Comparison of ENCODE assay signal across 8 cellular contexts in the genomic region with DNA sequence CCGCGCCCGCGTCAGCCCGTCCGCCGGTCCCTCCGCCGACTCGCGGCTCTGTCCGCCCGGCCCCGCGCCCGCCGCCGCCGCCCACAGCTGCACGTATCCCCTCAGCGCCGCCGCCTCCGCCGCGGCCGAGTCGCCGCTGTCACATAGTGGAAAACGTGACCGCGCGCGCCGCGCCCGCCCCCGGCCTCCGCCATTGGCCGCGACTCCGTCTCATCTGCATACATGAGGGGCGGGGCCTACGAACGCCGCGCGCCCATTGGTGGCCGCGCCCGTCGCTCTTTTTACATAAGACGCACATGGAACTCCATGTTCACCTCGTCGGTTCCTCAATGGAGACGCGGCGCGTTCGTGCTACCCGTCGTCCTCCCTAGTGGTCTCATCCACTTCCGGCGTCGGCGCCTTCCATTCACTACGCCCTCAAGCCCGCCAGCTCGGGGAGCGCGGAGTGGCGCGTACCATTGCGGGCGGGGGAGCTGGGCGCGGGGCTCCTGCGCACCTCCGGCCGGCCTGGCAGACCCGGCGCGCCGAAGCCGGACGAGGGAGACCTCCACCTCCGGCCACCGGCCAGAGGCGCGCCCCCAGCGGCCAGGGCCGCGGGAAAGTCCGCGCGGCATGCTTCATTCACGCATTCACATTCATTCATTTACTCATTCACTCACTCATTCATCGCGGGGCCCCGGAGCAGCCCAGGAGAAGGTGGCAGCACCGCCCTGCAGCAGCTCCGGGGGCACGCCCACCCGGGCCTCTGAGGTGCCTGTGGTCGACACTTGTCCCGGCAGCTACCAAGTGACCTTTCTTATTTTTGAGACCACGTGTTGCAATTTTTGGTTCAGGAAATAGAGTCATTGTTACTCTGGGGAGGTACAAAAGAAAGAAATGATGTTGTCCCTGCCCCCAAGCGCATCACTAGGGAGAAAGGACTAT. TPM values are rescaled to one million over a fixed set of nuclear protein-coding genes. Genes with fewer than 3 reads are reported as not detected.
DNase-seq lines count a peak whose midpoint lies in the region; ATAC-seq and TF ChIP-seq lines count a peak whose summit lies in the region.

No MANE protein-coding gene starts in this region.

- peak overlapping the region; percentile 82 for H3K4me3 ChIP-seq in BJ (ENCODE audit: low read depth, low read length)
- peak overlapping the region; percentile 78 for H3K4me3 ChIP-seq in colonic mucosa

- peak overlapping the region; percentile 92 for H3K27ac ChIP-seq in colonic mucosa

- H3K9me3 ChIP-seq in colonic mucosa = no peaks in the 10 kb centered on the region

- peaks cover 11% of the 10 kb centered on the region for H3K4me1 ChIP-seq in colonic mucosa

- peak; percentile 85 for ATAC-seq in HG03442 (IDR thresholded peaks at IDR 0.05; ENCODE audit: unreplicated experiment)

- peak overlapping the region; percentile 61 to 91 for H3K9ac ChIP-seq in colonic mucosa (ENCODE audit: low read depth in 2 of 2, low read length in 2 of 2)

- TF ChIP-seq CTCF in BJ (IDR thresholded peaks at IDR 0.05; ENCODE audit: insufficient read depth, low read depth, low read length) (peak; percentile 43; the same call in 1 of the 2 replicates), colonic mucosa (IDR thresholded peaks at IDR 0.05) (no peak)

- no peaks in the 10 kb centered on the region for H3K36me3 ChIP-seq in BJ (ENCODE audit: control insufficient read depth, insufficient read depth, low read length)
- no peaks in the 10 kb centered on the region for H3K36me3 ChIP-seq in colonic mucosa

- DNase-seq in BJ (ENCODE audit: low read depth) (peak; percentile 93), GM19238 (ENCODE audit: insufficient read length, low spot score) (peak; percentile 95), NCI-H510A treated with DMSO at 0.1 percent for 48 hours (lab: John Stamatoyannopoulos, UW) (peak; percentile 95), colonic mucosa (peak; percentile 99), left kidney (ENCODE audit: low read depth, low spot score) (peak; percentile 100)
- peak; percentile 96 to 97 for DNase-seq in activated CD4-positive, alpha-beta T cell treated with anti-CD3 and anti-CD28 coated beads for 4 hours
- peak; percentile 97 to 98 for DNase-seq in stimulated activated CD4-positive, alpha-beta T cell treated with anti-CD3 and anti-CD28 coated beads, Interleukin-2, amount 100 ng/mL, for 24 hours

- POLR2A ChIA-PET in BJ (lab: Charles Lee) = no interaction called here

- CTCF ChIA-PET in BJ (lab: Yijun Ruan, JAX) = interaction anchor here (0.6 to 2.3 kb wide), 6 partner anchors 11 to 34 kb away, joined by 3 to 7 read pairs (median 3); no protein-coding TSS in a partner anchor

- intact Hi-C loops in colonic mucosa (cut with DNase I) = no loop called here

- H3K27me3 ChIP-seq in BJ (ENCODE audit: control insufficient read depth, insufficient read depth, low read length) (no peaks in the 10 kb centered on the region), colonic mucosa (no peaks in the 10 kb centered on the region)

RNA-seq across cellular contexts. Expression of a gene that starts 0.5 kb away (rescaled TPM):
- polyA plus RNA-seq in BJ (2011; rRNA removed) = 2.6 and 3.1 TPM in 2 replicates
- polyA minus RNA-seq in BJ (2011; rRNA and poly(A)+ RNA removed) = 6.2 and 7.5 TPM in 2 replicates
- 10 to 100 TPM; 22.1 to 29.2 TPM for total RNA-seq in colonic mucosa

RNA-seq across cellular contexts. Expression of a gene that starts 31.4 kb away (rescaled TPM):
- 4.9 and 5.8 TPM in 2 replicates for polyA plus RNA-seq in BJ (2011; rRNA removed)
- polyA minus RNA-seq in BJ (2011; rRNA and poly(A)+ RNA removed) = 7.4 and 9.6 TPM in 2 replicates
- 10 to 100 TPM; 16.2 to 18.5 TPM for total RNA-seq in colonic mucosa

RNA-seq across cellular contexts. Expression of a gene that starts 49.1 kb away (rescaled TPM):
- 0.93 and 1.7 TPM in 2 replicates for polyA plus RNA-seq in BJ (2011; rRNA removed)
- 0.33 TPM in 1 of 2 replicates, not detected in the other for polyA minus RNA-seq in BJ (2011; rRNA and poly(A)+ RNA removed)
- 10 to 100 TPM; 55.6 to 79.5 TPM for total RNA-seq in colonic mucosa

Comparison
In these comparisons a context has a peak if more than half of its experiments do, and no peak if none do; other contexts are left out.
1. Peak in every context shown above with its lines: DNase-seq, ATAC-seq, H3K4me3 ChIP-seq and H3K27ac ChIP-seq.